8 cellular contexts compared by ENCODE assay signal in the genomic region with DNA sequence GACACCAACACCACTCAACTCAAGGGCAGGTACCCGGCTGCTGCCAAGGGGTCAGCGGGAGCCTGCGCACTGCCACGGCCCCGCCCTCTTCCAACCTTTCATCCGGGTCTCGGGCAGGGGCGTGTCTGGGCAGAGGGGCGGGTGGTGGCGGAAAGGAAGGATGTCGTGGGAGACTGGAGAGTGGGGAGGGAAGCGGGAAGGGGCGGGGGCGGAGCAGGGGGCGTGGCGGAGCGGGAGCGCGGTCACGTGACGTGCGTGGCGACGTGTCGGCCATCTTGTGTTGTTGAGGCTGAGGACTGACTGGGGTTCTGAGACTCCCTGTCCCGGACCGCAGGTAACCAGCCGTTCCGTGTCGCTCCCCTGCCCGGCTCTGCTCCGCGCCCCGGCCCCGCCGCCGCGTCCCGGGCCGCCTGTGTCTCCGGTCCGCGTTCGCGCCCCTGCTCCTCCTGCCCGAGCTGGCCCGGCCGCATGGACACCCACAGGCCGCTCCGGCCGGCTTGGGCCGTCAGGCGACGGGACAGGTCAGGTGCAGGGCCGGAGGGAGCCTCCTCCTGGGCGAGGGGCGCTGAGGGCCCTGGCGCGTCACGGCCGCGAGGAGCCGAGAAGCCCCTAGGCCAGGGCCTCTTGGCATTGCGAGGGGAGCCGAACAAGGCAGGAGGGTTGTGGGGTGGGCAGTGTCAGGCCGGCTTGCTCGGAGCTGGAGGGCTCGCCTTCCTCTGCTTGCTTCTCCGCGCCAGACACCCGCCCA. TPM values are rescaled to one million over a fixed set of nuclear protein-coding genes. Genes with fewer than 3 reads are reported as not detected.
DNase-seq lines count a peak whose midpoint lies in the region; ATAC-seq and TF ChIP-seq lines count a peak whose summit lies in the region.

A gene with protein sequence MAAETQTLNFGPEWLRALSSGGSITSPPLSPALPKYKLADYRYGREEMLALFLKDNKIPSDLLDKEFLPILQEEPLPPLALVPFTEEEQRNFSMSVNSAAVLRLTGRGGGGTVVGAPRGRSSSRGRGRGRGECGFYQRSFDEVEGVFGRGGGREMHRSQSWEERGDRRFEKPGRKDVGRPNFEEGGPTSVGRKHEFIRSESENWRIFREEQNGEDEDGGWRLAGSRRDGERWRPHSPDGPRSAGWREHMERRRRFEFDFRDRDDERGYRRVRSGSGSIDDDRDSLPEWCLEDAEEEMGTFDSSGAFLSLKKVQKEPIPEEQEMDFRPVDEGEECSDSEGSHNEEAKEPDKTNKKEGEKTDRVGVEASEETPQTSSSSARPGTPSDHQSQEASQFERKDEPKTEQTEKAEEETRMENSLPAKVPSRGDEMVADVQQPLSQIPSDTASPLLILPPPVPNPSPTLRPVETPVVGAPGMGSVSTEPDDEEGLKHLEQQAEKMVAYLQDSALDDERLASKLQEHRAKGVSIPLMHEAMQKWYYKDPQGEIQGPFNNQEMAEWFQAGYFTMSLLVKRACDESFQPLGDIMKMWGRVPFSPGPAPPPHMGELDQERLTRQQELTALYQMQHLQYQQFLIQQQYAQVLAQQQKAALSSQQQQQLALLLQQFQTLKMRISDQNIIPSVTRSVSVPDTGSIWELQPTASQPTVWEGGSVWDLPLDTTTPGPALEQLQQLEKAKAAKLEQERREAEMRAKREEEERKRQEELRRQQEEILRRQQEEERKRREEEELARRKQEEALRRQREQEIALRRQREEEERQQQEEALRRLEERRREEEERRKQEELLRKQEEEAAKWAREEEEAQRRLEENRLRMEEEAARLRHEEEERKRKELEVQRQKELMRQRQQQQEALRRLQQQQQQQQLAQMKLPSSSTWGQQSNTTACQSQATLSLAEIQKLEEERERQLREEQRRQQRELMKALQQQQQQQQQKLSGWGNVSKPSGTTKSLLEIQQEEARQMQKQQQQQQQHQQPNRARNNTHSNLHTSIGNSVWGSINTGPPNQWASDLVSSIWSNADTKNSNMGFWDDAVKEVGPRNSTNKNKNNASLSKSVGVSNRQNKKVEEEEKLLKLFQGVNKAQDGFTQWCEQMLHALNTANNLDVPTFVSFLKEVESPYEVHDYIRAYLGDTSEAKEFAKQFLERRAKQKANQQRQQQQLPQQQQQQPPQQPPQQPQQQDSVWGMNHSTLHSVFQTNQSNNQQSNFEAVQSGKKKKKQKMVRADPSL (N-terminal part only) (plus strand): TSS at position 273 of the 748 bp plus-strand sequence. CDS start 37,867 bp downstream, outside the sequence.

- peaks cover 18% of the 10 kb centered on the region for H3K4me1 ChIP-seq in foreskin keratinocyte
- H3K4me1 ChIP-seq in neural progenitor cell: peaks cover 25% of the 10 kb centered on the region
- peaks cover 16% of the 10 kb centered on the region for H3K4me1 ChIP-seq in stomach smooth muscle (ENCODE audit: control insufficient read depth, insufficient read depth, low read length)

- no peaks in the 10 kb centered on the region for H3K9me3 ChIP-seq in neural progenitor cell (ENCODE audit: low read depth)
- no peaks in the 10 kb centered on the region for H3K9me3 ChIP-seq in stomach smooth muscle (ENCODE audit: control insufficient read depth in 2 of 2, low read length in 2 of 2)

- no peaks in the 10 kb centered on the region for H3K36me3 ChIP-seq in neural progenitor cell
- no peaks in the 10 kb centered on the region for H3K36me3 ChIP-seq in stomach smooth muscle (ENCODE audit: control insufficient read depth in 2 of 2, insufficient read depth in 2 of 2, low read length in 2 of 2)

- no peaks in the 10 kb centered on the region for H3K27me3 ChIP-seq in foreskin keratinocyte
- H3K27me3 ChIP-seq in neural progenitor cell: no peaks in the 10 kb centered on the region
- no peaks in the 10 kb centered on the region for H3K27me3 ChIP-seq in stomach smooth muscle (ENCODE audit: control insufficient read depth in 1 of 2, insufficient read depth in 2 of 2, low read length in 2 of 2)

- H3K4me1 Mint-ChIP-seq in neural progenitor cell: peaks cover 34% of the 10 kb centered on the region

- peaks cover 50% of the 10 kb centered on the region for H3K79me2 ChIP-seq in neural progenitor cell (ENCODE audit: low read depth)

- in situ Hi-C loops in SK-MEL-5 (cut with HindIII; ENCODE audit: low pct_unique_long_range_greater_than_20kb, low sequenced_read_pairs): no loop called here

- peaks cover 13% of the 10 kb centered on the region for H3K36me3 Mint-ChIP-seq in neural progenitor cell

- no peaks in the 10 kb centered on the region for H3K9me3 Mint-ChIP-seq in neural progenitor cell

- H3K27me3 Mint-ChIP-seq in neural progenitor cell (ENCODE audit: insufficient read depth, low read depth): peaks cover 10% of the 10 kb centered on the region

- peak within 1 kb of the TSS; percentile 88 for H3K27ac Mint-ChIP-seq in neural progenitor cell

- peak within 1 kb of the TSS; percentile 98 for H3K9ac ChIP-seq in neural progenitor cell
- H3K9ac ChIP-seq in stomach smooth muscle (ENCODE audit: low read length in 2 of 2): peak within 1 kb of the TSS; percentile 94 to 97

- peak within 1 kb of the TSS; percentile 94 for H2AFZ ChIP-seq in neural progenitor cell (replicated peaks)

- peak within 1 kb of the TSS; percentile 98 for H3K4me3 ChIP-seq in HFF-Myc (replicated peaks; ENCODE audit: low read depth, low read length)
- H3K4me3 ChIP-seq in neural progenitor cell: peak within 1 kb of the TSS; percentile 99
- H3K4me3 ChIP-seq in stomach smooth muscle (ENCODE audit: low read length in 2 of 2): peak within 1 kb of the TSS; percentile 88 to 96

- no peaks in the 10 kb centered on the region for H3F3A ChIP-seq in neural progenitor cell (ENCODE audit: low read depth)

- peak within 1 kb of the TSS; percentile 84 for H3K4me2 ChIP-seq in neural progenitor cell

- peak; percentile 99 for DNase-seq in GM03348 (ENCODE audit: low spot score)
- peak; percentile 84 for DNase-seq in HFF-Myc (ENCODE audit: extremely low read depth, low read depth)
- DNase-seq in NAMALWA (ENCODE audit: low spot score): peak; percentile 92
- DNase-seq in SK-MEL-5 (ENCODE audit: low read depth, low spot score): peak; percentile 96
- peak; percentile 73 to 87 (median 82) for DNase-seq in activated naive CD4-positive, alpha-beta T cell (lab: John Stamatoyannopoulos, UW)
- DNase-seq in foreskin keratinocyte: peak; percentile 75 to 87
- DNase-seq in neural progenitor cell (ENCODE audit: low spot score): peak; percentile 97

- peak within 1 kb of the TSS; percentile 89 for H3K27ac ChIP-seq in foreskin keratinocyte
- H3K27ac ChIP-seq in neural progenitor cell: peak within 1 kb of the TSS; percentile 96
- H3K27ac ChIP-seq in stomach smooth muscle (ENCODE audit: low read length): peak within 1 kb of the TSS; percentile 72

- peak within 1 kb of the TSS; percentile 96 for H3K4me3 Mint-ChIP-seq in neural progenitor cell

- ATAC-seq in foreskin keratinocyte: peak; percentile 91

- TF ChIP-seq CTCF in HFF-Myc (IDR thresholded peaks at IDR 0.05; ENCODE audit: low read depth, low read length, missing control alignments) (no peak), foreskin keratinocyte (conservative IDR thresholded peaks at IDR 0.05) (no peak), neural progenitor cell (IDR thresholded peaks at IDR 0.05) (peak; percentile 19)

- H4K20me1 ChIP-seq in neural progenitor cell (ENCODE audit: low read depth): peaks cover 36% of the 10 kb centered on the region

RNA-seq across cellular contexts. Expression of the gene that starts here (rescaled TPM):
- total RNA-seq in SK-MEL-5 (2014; rRNA removed; shearing (Covaris generic)): 49.8 and 62.7 TPM in 2 replicates
- 33.7 and 45.5 TPM in 2 replicates for polyA plus RNA-seq in SK-MEL-5 (2015; cell fraction: cytosol; rRNA removed)
- 47.8 and 53.1 TPM in 2 replicates for polyA plus RNA-seq in SK-MEL-5 (2015; cell fraction: nucleus; rRNA removed)
- total RNA-seq in foreskin keratinocyte (39.5 and 40.8 TPM in 2 replicates), neural progenitor cell (ENCODE audit: low replicate concordance) (71.4 and 76.3 TPM in 2 replicates)
- polyA plus RNA-seq in foreskin keratinocyte: 8.8 and 9.1 TPM in 2 replicates

Comparison
In these comparisons a context has a peak if more than half of its experiments do, and no peak if none do; other contexts are left out.
1. Peak in every context shown above with its lines: DNase-seq, ATAC-seq, H3K4me3 ChIP-seq and H3K27ac ChIP-seq.